25 cellular contexts compared by ENCODE assay signal in the genomic region with DNA sequence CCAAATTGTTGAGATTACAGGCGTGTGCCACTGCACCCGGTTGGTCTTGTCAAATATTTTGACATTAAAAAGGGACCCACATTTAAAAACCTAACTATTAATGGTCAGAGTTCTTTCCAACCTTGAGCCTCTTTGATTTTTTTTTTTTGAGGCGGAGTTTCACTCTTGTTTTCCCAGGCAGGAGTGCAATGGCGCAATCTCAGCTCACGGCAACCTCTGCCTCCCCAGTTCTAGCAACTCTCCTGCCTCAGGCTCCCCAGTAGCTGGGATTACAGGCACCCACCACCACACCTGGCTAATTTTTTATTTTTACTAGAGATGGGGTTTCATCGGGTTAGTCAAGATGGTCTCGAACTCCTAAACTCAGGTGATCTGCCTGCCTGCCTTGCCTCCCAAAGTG.
"Had no signal": no experiment of that assay in that cellular context is flagged by ENCODE, and none has a peak within 500 bp of the region (broad histone marks: within the 10 kb centered on the region; RNA-seq: fewer than 3 reads in every experiment).

No MANE protein-coding gene starts in this region.

- H3K27me3 ChIP-seq: MG63, SJSA1 had no signal

- H3K4me3 ChIP-seq: MG63, SJSA1, SK-N-MC had no signal

- DNase-seq: Karpas-422, KG1, MG63, NCI-H1092, NCI-H1105 treated with DMSO at 0.1 percent for 48 hours, NCI-H1417 treated with DMSO at 0.1 percent for 48 hours, NCI-H146, NCI-H1694 treated with DMSO at 0.1 percent for 48 hours, NCI-H1930, NCI-H2081, NCI-H2107, NCI-H2227 treated with DMSO at 0.1 percent for 48 hours, NCI-H446, NCI-H510A, NCI-H524 treated with DMSO at 0.1 percent for 48 hours, NCI-H69, NCI-H774, Right ventricle myocardium superior, RPMI8226, SIG-M5 had no signal

- FAIRE-seq: HTR-8/SVneo, RCC 7860 had no signal

- H3K4me1 ChIP-seq: SJSA1 had no signal

- H3K27ac ChIP-seq: HL-60, SJSA1, SK-N-MC had no signal
